In genomic region chr20:56605597-56605996, GRCh38 we compare ENCODE assay signal across 28 cellular contexts. TPM values are rescaled to one million over a fixed set of nuclear protein-coding genes. Genes with fewer than 3 reads are reported as not detected.
"Had no signal": no experiment of that assay in that cellular context is flagged by ENCODE, and none has a peak within 500 bp of the region (broad histone marks: within the 10 kb centered on the region; RNA-seq: fewer than 3 reads in every experiment).

No MANE protein-coding gene starts in this region.

- DNase-seq: activated CD4-positive, alpha-beta T cell treated with anti-CD3 and anti-CD28 coated beads, Interleukin-2, amount 10 ng/mL, durations not matched to agents 24 days and 14 days; activated CD4-positive, alpha-beta T cell treated with anti-CD3 and anti-CD28 coated beads, Interleukin-2, amount 50 U/mL, for 48 hours; activated CD4-positive, CD25-positive, alpha-beta regulatory T cell treated with anti-CD3 and anti-CD28 coated beads, Interleukin-2, amount 50 U/mL, for 72 hours; activated CD8-positive, alpha-beta memory T cell treated with anti-CD3 and anti-CD28 coated beads, Interleukin-2, amount 10 ng/mL, durations not matched to agents 7 days and 5 days; activated effector memory CD4-positive, alpha-beta T cell treated with Interleukin-2 at 50 U/mL for 16 hours; activated naive CD4-positive, alpha-beta T cell; activated T-cell treated with anti-CD3 and anti-CD28 coated beads, Interleukin-2, amount 50 U/mL, for 24 hours; caudate nucleus; MG63; NCI-H1105; NCI-H1436; NCI-H187; NCI-H2081 treated with DMSO at 0.1 percent for 48 hours; NCI-H2171; NCI-H2227 treated with DMSO at 0.1 percent for 48 hours; NCI-H446 treated with DMSO at 0.1 percent for 48 hours; NCI-H526; SHP77 treated with DMSO at 0.1 percent for 48 hours had no signal

- H3K9me3 ChIP-seq: breast epithelium, MG63 had no signal

- H3K27ac ChIP-seq: KMS-11 had no signal

- FAIRE-seq: RCC 7860 had no signal

- H3K9me3 Mint-ChIP-seq: activated CD4-positive, alpha-beta T cell treated with anti-CD3 and anti-CD28 coated beads, Interleukin-2, amount 10 ng/mL, durations not matched to agents 24 days and 14 days; activated naive CD4-positive, alpha-beta T cell treated with anti-CD3 and anti-CD28 coated beads, Interleukin-2, amount 50 U/mL, for 24 hours; activated T-cell treated with anti-CD3 and anti-CD28 coated beads, Interleukin-2, amount 50 U/mL, for 24 hours; activated T-helper 1 cell treated with anti-CD3 and anti-CD28 coated beads, Interleukin-12 subunit alpha, Interleukin-12 subunit beta, Interleukin-2, Interleukin-4 antibody, amounts not matched to agents 30 ng/mL and 10 ng/mL and 1 ng/mL, durations not matched to agents 14 hours and 24 hours and 36 hours; T-helper 1 cell treated with Interleukin-12 subunit alpha and Interleukin-12 subunit beta and Interleukin-4 antibody, amounts not matched to agents 30 μg/mL and 1 μg/mL, for 36 hours; WTC11 had no signal

- H3K27me3 ChIP-seq: breast epithelium, MG63 had no signal

- H3K4me1 ChIP-seq: breast epithelium had no signal

- H3K27ac Mint-ChIP-seq: activated CD4-positive, alpha-beta T cell treated with anti-CD3 and anti-CD28 coated beads, Interleukin-2, amount 10 ng/mL, durations not matched to agents 24 days and 14 days; activated CD8-positive, alpha-beta memory T cell treated with anti-CD3 and anti-CD28 coated beads, Interleukin-2, amount 10 ng/mL, durations not matched to agents 7 days and 5 days; activated naive CD4-positive, alpha-beta T cell treated with anti-CD3 and anti-CD28 coated beads, Interleukin-2, amount 50 U/mL, for 24 hours; activated T-cell treated with anti-CD3 and anti-CD28 coated beads, Interleukin-2, amount 50 U/mL, for 24 hours; activated T-helper 1 cell treated with anti-CD3 and anti-CD28 coated beads, Interleukin-12 subunit alpha, Interleukin-12 subunit beta, Interleukin-2, Interleukin-4 antibody, amounts not matched to agents 30 ng/mL and 10 ng/mL and 1 ng/mL, durations not matched to agents 14 hours and 24 hours and 36 hours; T-helper 1 cell treated with Interleukin-12 subunit alpha and Interleukin-12 subunit beta and Interleukin-4 antibody, amounts not matched to agents 30 μg/mL and 1 μg/mL, for 36 hours; WTC11 had no signal

- H3K4me2 ChIP-seq: KMS-11 had no signal

- H3K4me3 ChIP-seq: breast epithelium, MG63 had no signal

- H3K36me3 ChIP-seq: breast epithelium, MG63 had no signal

- H3K4me3 Mint-ChIP-seq: activated CD4-positive, alpha-beta T cell treated with anti-CD3 and anti-CD28 coated beads, Interleukin-2, amount 10 ng/mL, durations not matched to agents 24 days and 14 days; activated CD8-positive, alpha-beta memory T cell treated with anti-CD3 and anti-CD28 coated beads, Interleukin-2, amount 10 ng/mL, durations not matched to agents 7 days and 5 days; activated naive CD4-positive, alpha-beta T cell treated with anti-CD3 and anti-CD28 coated beads, Interleukin-2, amount 50 U/mL, for 24 hours; activated T-cell treated with anti-CD3 and anti-CD28 coated beads, Interleukin-2, amount 50 U/mL, for 24 hours; activated T-helper 1 cell treated with anti-CD3 and anti-CD28 coated beads, Interleukin-12 subunit alpha, Interleukin-12 subunit beta, Interleukin-2, Interleukin-4 antibody, amounts not matched to agents 30 ng/mL and 10 ng/mL and 1 ng/mL, durations not matched to agents 14 hours and 24 hours and 36 hours; T-helper 1 cell treated with Interleukin-12 subunit alpha and Interleukin-12 subunit beta and Interleukin-4 antibody, amounts not matched to agents 30 μg/mL and 1 μg/mL, for 36 hours; WTC11 had no signal

- H3K36me3 Mint-ChIP-seq: activated CD8-positive, alpha-beta memory T cell treated with anti-CD3 and anti-CD28 coated beads, Interleukin-2, amount 10 ng/mL, durations not matched to agents 7 days and 5 days; activated naive CD4-positive, alpha-beta T cell treated with anti-CD3 and anti-CD28 coated beads, Interleukin-2, amount 50 U/mL, for 24 hours; WTC11 had no signal

- H3K27me3 Mint-ChIP-seq: activated T-cell treated with anti-CD3 and anti-CD28 coated beads, Interleukin-2, amount 50 U/mL, for 24 hours had no signal

- H3K4me1 Mint-ChIP-seq: activated CD4-positive, alpha-beta T cell treated with anti-CD3 and anti-CD28 coated beads, Interleukin-2, amount 10 ng/mL, durations not matched to agents 24 days and 14 days; activated CD8-positive, alpha-beta memory T cell treated with anti-CD3 and anti-CD28 coated beads, Interleukin-2, amount 10 ng/mL, durations not matched to agents 7 days and 5 days; activated naive CD4-positive, alpha-beta T cell treated with anti-CD3 and anti-CD28 coated beads, Interleukin-2, amount 50 U/mL, for 24 hours had no signal

RNA-seq across cellular contexts. Expression of gene TFAP2C, which starts 23.5 kb away (rescaled TPM):
- total RNA-seq: activated CD4-positive, alpha-beta T cell treated with anti-CD3 and anti-CD28 coated beads, Interleukin-2, amount 10 ng/mL, durations not matched to agents 24 days and 14 days; activated CD8-positive, alpha-beta memory T cell treated with anti-CD3 and anti-CD28 coated beads, Interleukin-2, amount 10 ng/mL, durations not matched to agents 7 days and 5 days; activated T-helper 1 cell treated with anti-CD3 and anti-CD28 coated beads, Interleukin-12 subunit alpha, Interleukin-12 subunit beta, Interleukin-2, Interleukin-4 antibody, amounts not matched to agents 30 ng/mL and 10 ng/mL and 1 ng/mL, durations not matched to agents 14 hours and 24 hours and 36 hours; cerebellum; OCI-LY7 had no signal
- polyA plus RNA-seq: aorta had no signal
